ENCODE assay signal across 1 cellular context in the genomic region with DNA sequence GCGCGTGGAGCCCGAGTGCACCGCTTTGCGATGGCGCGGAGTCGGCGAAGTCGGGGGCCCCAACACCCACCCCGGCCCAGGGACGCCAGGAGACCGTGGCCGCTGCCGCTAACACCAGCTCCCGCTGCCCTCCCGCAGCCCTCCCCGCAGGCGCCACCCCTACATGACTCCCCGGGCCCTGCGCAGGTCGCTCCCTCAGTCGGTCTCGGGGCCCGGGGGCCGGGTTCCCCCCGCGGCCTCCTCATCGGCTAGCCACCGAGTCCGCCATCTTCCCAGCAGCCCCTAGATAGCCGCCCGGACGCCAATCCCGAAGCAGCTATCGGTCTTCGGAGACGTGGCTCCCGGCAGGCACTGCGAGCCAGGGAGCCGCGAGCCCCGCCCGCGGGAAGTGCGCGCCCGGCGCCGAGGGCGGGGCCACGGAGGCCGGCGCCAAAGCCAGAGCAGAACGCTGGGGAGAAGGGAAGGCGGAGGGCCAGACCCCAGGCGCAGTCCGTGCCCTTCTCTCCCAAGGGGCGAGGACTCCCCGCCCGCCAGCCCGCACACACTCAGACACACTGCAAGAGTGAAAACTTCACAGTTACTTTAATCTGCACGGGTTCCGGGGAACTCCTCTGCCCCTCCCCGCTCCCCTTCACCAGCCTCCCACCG.
TF ChIP-seq lines count a peak whose summit lies in the region.

Gene FASTK, minus strand, starts transcription at position 288 of the 648 bp plus-strand sequence. Its CDS starts 43 bp downstream, at position 245.

TF ChIP-seq in HepG2, 621 proteins besides CTCF, POLR2A, EP300 and RAD21 (continued from another document and continues in another):
- TF ChIP-seq, protein P1, sequence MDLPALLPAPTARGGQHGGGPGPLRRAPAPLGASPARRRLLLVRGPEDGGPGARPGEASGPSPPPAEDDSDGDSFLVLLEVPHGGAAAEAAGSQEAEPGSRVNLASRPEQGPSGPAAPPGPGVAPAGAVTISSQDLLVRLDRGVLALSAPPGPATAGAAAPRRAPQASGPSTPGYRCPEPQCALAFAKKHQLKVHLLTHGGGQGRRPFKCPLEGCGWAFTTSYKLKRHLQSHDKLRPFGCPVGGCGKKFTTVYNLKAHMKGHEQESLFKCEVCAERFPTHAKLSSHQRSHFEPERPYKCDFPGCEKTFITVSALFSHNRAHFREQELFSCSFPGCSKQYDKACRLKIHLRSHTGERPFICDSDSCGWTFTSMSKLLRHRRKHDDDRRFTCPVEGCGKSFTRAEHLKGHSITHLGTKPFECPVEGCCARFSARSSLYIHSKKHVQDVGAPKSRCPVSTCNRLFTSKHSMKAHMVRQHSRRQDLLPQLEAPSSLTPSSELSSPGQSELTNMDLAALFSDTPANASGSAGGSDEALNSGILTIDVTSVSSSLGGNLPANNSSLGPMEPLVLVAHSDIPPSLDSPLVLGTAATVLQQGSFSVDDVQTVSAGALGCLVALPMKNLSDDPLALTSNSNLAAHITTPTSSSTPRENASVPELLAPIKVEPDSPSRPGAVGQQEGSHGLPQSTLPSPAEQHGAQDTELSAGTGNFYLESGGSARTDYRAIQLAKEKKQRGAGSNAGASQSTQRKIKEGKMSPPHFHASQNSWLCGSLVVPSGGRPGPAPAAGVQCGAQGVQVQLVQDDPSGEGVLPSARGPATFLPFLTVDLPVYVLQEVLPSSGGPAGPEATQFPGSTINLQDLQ (CRISPR knock-in tag; IDR thresholded peaks at IDR 0.05): 0 out of 2 replicates have a peak, but pooled peaks have one; percentile 18
- peak; percentile 90; the same call in 1 of the 2 replicates for TF ChIP-seq ZNF670 (CRISPR knock-in tag; IDR thresholded peaks at IDR 0.05; ENCODE audit: borderline replicate concordance)
- TF ChIP-seq HNF1A (IDR thresholded peaks at IDR 0.05; ENCODE audit: low read depth): no peak
- TF ChIP-seq HNF1A (CRISPR knock-in tag; IDR thresholded peaks at IDR 0.05; ENCODE audit: borderline replicate concordance): peak; percentile 69; the same call in 1 of the 2 replicates
- peak; percentile 17 for TF ChIP-seq ATF7-NPFF (CRISPR knock-in tag; IDR thresholded peaks at IDR 0.05; ENCODE audit: low read depth)
- 0 out of 2 replicates have a peak, but pooled peaks have one; percentile 4 for TF ChIP-seq ZNF468 (CRISPR knock-in tag; IDR thresholded peaks at IDR 0.05)
- 0 out of 2 replicates have a peak, but pooled peaks have one; percentile 9 for TF ChIP-seq PRDM15 (CRISPR knock-in tag; IDR thresholded peaks at IDR 0.05)
- TF ChIP-seq, protein P2, sequence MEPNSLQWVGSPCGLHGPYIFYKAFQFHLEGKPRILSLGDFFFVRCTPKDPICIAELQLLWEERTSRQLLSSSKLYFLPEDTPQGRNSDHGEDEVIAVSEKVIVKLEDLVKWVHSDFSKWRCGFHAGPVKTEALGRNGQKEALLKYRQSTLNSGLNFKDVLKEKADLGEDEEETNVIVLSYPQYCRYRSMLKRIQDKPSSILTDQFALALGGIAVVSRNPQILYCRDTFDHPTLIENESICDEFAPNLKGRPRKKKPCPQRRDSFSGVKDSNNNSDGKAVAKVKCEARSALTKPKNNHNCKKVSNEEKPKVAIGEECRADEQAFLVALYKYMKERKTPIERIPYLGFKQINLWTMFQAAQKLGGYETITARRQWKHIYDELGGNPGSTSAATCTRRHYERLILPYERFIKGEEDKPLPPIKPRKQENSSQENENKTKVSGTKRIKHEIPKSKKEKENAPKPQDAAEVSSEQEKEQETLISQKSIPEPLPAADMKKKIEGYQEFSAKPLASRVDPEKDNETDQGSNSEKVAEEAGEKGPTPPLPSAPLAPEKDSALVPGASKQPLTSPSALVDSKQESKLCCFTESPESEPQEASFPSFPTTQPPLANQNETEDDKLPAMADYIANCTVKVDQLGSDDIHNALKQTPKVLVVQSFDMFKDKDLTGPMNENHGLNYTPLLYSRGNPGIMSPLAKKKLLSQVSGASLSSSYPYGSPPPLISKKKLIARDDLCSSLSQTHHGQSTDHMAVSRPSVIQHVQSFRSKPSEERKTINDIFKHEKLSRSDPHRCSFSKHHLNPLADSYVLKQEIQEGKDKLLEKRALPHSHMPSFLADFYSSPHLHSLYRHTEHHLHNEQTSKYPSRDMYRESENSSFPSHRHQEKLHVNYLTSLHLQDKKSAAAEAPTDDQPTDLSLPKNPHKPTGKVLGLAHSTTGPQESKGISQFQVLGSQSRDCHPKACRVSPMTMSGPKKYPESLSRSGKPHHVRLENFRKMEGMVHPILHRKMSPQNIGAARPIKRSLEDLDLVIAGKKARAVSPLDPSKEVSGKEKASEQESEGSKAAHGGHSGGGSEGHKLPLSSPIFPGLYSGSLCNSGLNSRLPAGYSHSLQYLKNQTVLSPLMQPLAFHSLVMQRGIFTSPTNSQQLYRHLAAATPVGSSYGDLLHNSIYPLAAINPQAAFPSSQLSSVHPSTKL (CRISPR knock-in tag; IDR thresholded peaks at IDR 0.05): peak; percentile 39; the same call in 1 of the 2 replicates
- TF ChIP-seq ZNF160 (CRISPR knock-in tag; IDR thresholded peaks at IDR 0.05): peak; percentile 23; the same call in 1 of the 2 replicates
- TF ChIP-seq GABPA (IDR thresholded peaks at IDR 0.05; ENCODE audit: low read depth, low read length): no peak
- peak; percentile 40; the same call in 1 of the 2 replicates for TF ChIP-seq GABPA (CRISPR knock-in tag; IDR thresholded peaks at IDR 0.05; ENCODE audit: low read depth)
- peak; percentile 50; the same call in 1 of the 2 replicates for TF ChIP-seq ZNF792 (CRISPR knock-in tag; IDR thresholded peaks at IDR 0.05)
- peak; percentile 92; the same call in 1 of the 2 replicates for TF ChIP-seq ZNF816 (CRISPR knock-in tag; IDR thresholded peaks at IDR 0.05; ENCODE audit: borderline replicate concordance)
- 0 out of 2 replicates have a peak, but pooled peaks have one; percentile 53 for TF ChIP-seq ZNF136 (CRISPR knock-in tag; IDR thresholded peaks at IDR 0.05; ENCODE audit: low read depth)
- peak; percentile 79; the same call in 1 of the 2 replicates for TF ChIP-seq DMAP1 (CRISPR knock-in tag; IDR thresholded peaks at IDR 0.05)
- TF ChIP-seq NFKB2 (CRISPR knock-in tag; IDR thresholded peaks at IDR 0.05; ENCODE audit: borderline replicate concordance): peak; percentile 14; the same call in 1 of the 2 replicates
- TF ChIP-seq, protein P3, sequence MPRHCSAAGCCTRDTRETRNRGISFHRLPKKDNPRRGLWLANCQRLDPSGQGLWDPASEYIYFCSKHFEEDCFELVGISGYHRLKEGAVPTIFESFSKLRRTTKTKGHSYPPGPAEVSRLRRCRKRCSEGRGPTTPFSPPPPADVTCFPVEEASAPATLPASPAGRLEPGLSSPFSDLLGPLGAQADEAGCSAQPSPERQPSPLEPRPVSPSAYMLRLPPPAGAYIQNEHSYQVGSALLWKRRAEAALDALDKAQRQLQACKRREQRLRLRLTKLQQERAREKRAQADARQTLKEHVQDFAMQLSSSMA (CRISPR knock-in tag; IDR thresholded peaks at IDR 0.05): no peak
- TF ChIP-seq ESRRA (CRISPR knock-in tag; IDR thresholded peaks at IDR 0.05; ENCODE audit: low read depth): peak; percentile 75; the same call in 1 of the 2 replicates
- TF ChIP-seq ZNF430 (CRISPR knock-in tag; IDR thresholded peaks at IDR 0.05): peak; percentile 12; the same call in 1 of the 2 replicates
- TF ChIP-seq HNRNPK (IDR thresholded peaks at IDR 0.05; ENCODE audit: low read depth, low read length, poor library complexity, severe bottlenecking): peak; percentile 74
- TF ChIP-seq ZFY (CRISPR knock-in tag; IDR thresholded peaks at IDR 0.05): peak; percentile 93
- TF ChIP-seq HNF1B (CRISPR knock-in tag; IDR thresholded peaks at IDR 0.05): 0 out of 2 replicates have a peak, but pooled peaks have one; percentile 18
- TF ChIP-seq IRX3 (CRISPR knock-in tag; IDR thresholded peaks at IDR 0.05; ENCODE audit: borderline replicate concordance, low read depth): peak; percentile 68; the same call in 1 of the 2 replicates
- TF ChIP-seq TARDBP (CRISPR knock-in tag; IDR thresholded peaks at IDR 0.05): peak; percentile 69; the same call in 1 of the 2 replicates
- peak; percentile 66 for TF ChIP-seq NFYC (CRISPR knock-in tag; IDR thresholded peaks at IDR 0.05)
- TF ChIP-seq ASH2L (IDR thresholded peaks at IDR 0.05; ENCODE audit: insufficient read length, low read depth, low read length): peak; percentile 84
- TF ChIP-seq ZNF367 (CRISPR knock-in tag; IDR thresholded peaks at IDR 0.05; ENCODE audit: borderline replicate concordance): 0 out of 2 replicates have a peak, but pooled peaks have one; percentile 7
- no peak for TF ChIP-seq KLF15 (CRISPR knock-in tag; IDR thresholded peaks at IDR 0.05; ENCODE audit: borderline replicate concordance)
- TF ChIP-seq IKZF4 (CRISPR knock-in tag; IDR thresholded peaks at IDR 0.05; ENCODE audit: borderline replicate concordance, low read depth, not compliant biosample characterization): no peak
- TF ChIP-seq ZNF773 (CRISPR knock-in tag; IDR thresholded peaks at IDR 0.05; ENCODE audit: borderline replicate concordance): 0 out of 2 replicates have a peak, but pooled peaks have one; percentile 13
- peak; percentile 96 for TF ChIP-seq RBFOX2 (IDR thresholded peaks at IDR 0.05; ENCODE audit: low read depth, low read length)
- TF ChIP-seq JUND (CRISPR knock-in tag; IDR thresholded peaks at IDR 0.05): 0 out of 2 replicates have a peak, but pooled peaks have one; percentile 27
- TF ChIP-seq FOXC1 (CRISPR knock-in tag; IDR thresholded peaks at IDR 0.05; ENCODE audit: borderline replicate concordance): peak; percentile 73; the same call in 1 of the 2 replicates
- 0 out of 2 replicates have a peak, but pooled peaks have one; percentile 14 for TF ChIP-seq ZNF616 (CRISPR knock-in tag; IDR thresholded peaks at IDR 0.05; ENCODE audit: low read depth)
- peak; percentile 85 for TF ChIP-seq SAP130 (CRISPR knock-in tag; IDR thresholded peaks at IDR 0.05; ENCODE audit: low read depth)
- TF ChIP-seq RFXANK (CRISPR knock-in tag; IDR thresholded peaks at IDR 0.05): 0 out of 2 replicates have a peak, but pooled peaks have one; percentile 43
- no peak for TF ChIP-seq DNMT1 (CRISPR knock-in tag; IDR thresholded peaks at IDR 0.05)
- peak; percentile 52; the same call in 1 of the 2 replicates for TF ChIP-seq RFXAP (CRISPR knock-in tag; IDR thresholded peaks at IDR 0.05; ENCODE audit: borderline replicate concordance)
- TF ChIP-seq ZNF143 (CRISPR knock-in tag; IDR thresholded peaks at IDR 0.05): peak; percentile 91
- no peak for TF ChIP-seq FOXP1 (IDR thresholded peaks at IDR 0.05)
- TF ChIP-seq FOXP1 (CRISPR knock-in tag; IDR thresholded peaks at IDR 0.05): no peak
- TF ChIP-seq NR2C2 (CRISPR knock-in tag; IDR thresholded peaks at IDR 0.05; ENCODE audit: borderline replicate concordance): peak; percentile 66
- TF ChIP-seq CEBPG (CRISPR knock-in tag; IDR thresholded peaks at IDR 0.05): no peak
